Comparison of ENCODE assay signal across 2 cellular contexts in the genomic region with DNA sequence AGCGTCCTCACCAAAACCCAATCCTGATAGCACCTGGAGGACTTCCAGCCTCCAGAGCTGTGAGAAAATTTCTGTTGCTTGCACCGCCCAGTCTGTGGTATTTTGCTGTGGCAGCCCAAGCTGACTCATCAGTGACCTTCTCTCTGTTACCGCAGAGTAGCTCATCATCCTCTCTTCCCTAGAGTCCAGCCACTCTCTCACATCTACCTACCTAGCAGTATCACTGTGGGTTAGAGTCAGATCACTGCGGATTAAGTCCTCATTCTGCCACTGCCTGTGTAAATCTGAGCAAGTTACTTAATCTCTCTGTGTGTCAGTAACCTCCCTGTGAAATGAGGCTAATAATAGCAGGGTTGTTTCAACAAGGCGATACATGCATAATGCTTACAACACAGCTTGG.
TF ChIP-seq lines count a peak whose summit lies in the region.

No MANE protein-coding gene starts in this region.

TF ChIP-seq in SK-N-SH, 30 proteins besides CTCF, POLR2A, EP300 and RAD21:
- TF ChIP-seq, protein P1, sequence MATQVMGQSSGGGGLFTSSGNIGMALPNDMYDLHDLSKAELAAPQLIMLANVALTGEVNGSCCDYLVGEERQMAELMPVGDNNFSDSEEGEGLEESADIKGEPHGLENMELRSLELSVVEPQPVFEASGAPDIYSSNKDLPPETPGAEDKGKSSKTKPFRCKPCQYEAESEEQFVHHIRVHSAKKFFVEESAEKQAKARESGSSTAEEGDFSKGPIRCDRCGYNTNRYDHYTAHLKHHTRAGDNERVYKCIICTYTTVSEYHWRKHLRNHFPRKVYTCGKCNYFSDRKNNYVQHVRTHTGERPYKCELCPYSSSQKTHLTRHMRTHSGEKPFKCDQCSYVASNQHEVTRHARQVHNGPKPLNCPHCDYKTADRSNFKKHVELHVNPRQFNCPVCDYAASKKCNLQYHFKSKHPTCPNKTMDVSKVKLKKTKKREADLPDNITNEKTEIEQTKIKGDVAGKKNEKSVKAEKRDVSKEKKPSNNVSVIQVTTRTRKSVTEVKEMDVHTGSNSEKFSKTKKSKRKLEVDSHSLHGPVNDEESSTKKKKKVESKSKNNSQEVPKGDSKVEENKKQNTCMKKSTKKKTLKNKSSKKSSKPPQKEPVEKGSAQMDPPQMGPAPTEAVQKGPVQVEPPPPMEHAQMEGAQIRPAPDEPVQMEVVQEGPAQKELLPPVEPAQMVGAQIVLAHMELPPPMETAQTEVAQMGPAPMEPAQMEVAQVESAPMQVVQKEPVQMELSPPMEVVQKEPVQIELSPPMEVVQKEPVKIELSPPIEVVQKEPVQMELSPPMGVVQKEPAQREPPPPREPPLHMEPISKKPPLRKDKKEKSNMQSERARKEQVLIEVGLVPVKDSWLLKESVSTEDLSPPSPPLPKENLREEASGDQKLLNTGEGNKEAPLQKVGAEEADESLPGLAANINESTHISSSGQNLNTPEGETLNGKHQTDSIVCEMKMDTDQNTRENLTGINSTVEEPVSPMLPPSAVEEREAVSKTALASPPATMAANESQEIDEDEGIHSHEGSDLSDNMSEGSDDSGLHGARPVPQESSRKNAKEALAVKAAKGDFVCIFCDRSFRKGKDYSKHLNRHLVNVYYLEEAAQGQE (IDR thresholded peaks at IDR 0.05; ENCODE audit: low read depth, low read length) = no peak
- peak; percentile 46; the same call in 1 of the 2 replicates for TF ChIP-seq TCF12 (IDR thresholded peaks at IDR 0.05)
- peak; percentile 76 for TF ChIP-seq FOSL2 (IDR thresholded peaks at IDR 0.05; ENCODE audit: borderline replicate concordance, low read depth)
- peak; percentile 53 for TF ChIP-seq JUND (IDR thresholded peaks at IDR 0.05)

TF ChIP-seq in GM12878, 131 proteins besides CTCF, POLR2A, EP300 and RAD21 (continues in another document):
- TF ChIP-seq HDAC2 (IDR thresholded peaks at IDR 0.05) = no peak
- TF ChIP-seq MTA3 (IDR thresholded peaks at IDR 0.05; ENCODE audit: borderline replicate concordance, low read length) = no peak
- TF ChIP-seq, protein P2, sequence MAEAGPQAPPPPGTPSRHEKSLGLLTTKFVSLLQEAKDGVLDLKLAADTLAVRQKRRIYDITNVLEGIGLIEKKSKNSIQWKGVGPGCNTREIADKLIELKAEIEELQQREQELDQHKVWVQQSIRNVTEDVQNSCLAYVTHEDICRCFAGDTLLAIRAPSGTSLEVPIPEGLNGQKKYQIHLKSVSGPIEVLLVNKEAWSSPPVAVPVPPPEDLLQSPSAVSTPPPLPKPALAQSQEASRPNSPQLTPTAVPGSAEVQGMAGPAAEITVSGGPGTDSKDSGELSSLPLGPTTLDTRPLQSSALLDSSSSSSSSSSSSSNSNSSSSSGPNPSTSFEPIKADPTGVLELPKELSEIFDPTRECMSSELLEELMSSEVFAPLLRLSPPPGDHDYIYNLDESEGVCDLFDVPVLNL (IDR thresholded peaks at IDR 0.05; ENCODE audit: low read depth, low read length) = no peak
- TF ChIP-seq SMARCA5 (IDR thresholded peaks at IDR 0.05) = no peak
- TF ChIP-seq ZSCAN29 (IDR thresholded peaks at IDR 0.05) = no peak
- TF ChIP-seq CBFB (IDR thresholded peaks at IDR 0.05; ENCODE audit: low read depth) = peak; percentile 57; the same call in 1 of the 2 replicates
- peak; percentile 58; the same call in 1 of the 2 replicates for TF ChIP-seq CBX5 (IDR thresholded peaks at IDR 0.05; ENCODE audit: low read depth)
- no peak for TF ChIP-seq SUZ12 (IDR thresholded peaks at IDR 0.05; ENCODE audit: unreplicated experiment)
- no peak for TF ChIP-seq IRF4 (IDR thresholded peaks at IDR 0.05; ENCODE audit: low read depth, low read length)
- TF ChIP-seq, protein P3, sequence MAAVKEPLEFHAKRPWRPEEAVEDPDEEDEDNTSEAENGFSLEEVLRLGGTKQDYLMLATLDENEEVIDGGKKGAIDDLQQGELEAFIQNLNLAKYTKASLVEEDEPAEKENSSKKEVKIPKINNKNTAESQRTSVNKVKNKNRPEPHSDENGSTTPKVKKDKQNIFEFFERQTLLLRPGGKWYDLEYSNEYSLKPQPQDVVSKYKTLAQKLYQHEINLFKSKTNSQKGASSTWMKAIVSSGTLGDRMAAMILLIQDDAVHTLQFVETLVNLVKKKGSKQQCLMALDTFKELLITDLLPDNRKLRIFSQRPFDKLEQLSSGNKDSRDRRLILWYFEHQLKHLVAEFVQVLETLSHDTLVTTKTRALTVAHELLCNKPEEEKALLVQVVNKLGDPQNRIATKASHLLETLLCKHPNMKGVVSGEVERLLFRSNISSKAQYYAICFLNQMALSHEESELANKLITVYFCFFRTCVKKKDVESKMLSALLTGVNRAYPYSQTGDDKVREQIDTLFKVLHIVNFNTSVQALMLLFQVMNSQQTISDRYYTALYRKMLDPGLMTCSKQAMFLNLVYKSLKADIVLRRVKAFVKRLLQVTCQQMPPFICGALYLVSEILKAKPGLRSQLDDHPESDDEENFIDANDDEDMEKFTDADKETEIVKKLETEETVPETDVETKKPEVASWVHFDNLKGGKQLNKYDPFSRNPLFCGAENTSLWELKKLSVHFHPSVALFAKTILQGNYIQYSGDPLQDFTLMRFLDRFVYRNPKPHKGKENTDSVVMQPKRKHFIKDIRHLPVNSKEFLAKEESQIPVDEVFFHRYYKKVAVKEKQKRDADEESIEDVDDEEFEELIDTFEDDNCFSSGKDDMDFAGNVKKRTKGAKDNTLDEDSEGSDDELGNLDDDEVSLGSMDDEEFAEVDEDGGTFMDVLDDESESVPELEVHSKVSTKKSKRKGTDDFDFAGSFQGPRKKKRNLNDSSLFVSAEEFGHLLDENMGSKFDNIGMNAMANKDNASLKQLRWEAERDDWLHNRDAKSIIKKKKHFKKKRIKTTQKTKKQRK (IDR thresholded peaks at IDR 0.05; ENCODE audit: low read depth, low read length) = no peak
- no peak for TF ChIP-seq HCFC1 (IDR thresholded peaks at IDR 0.05; ENCODE audit: low read length)
- no peak for TF ChIP-seq RB1 (IDR thresholded peaks at IDR 0.05; ENCODE audit: borderline replicate concordance)
- TF ChIP-seq RELA (IDR thresholded peaks at IDR 0.05; ENCODE audit: borderline replicate concordance, partially characterized antibody) = no peak
- no peak for TF ChIP-seq POLR2AphosphoS2 (IDR thresholded peaks at IDR 0.05; ENCODE audit: low read depth, low read length)
- TF ChIP-seq, protein P4, sequence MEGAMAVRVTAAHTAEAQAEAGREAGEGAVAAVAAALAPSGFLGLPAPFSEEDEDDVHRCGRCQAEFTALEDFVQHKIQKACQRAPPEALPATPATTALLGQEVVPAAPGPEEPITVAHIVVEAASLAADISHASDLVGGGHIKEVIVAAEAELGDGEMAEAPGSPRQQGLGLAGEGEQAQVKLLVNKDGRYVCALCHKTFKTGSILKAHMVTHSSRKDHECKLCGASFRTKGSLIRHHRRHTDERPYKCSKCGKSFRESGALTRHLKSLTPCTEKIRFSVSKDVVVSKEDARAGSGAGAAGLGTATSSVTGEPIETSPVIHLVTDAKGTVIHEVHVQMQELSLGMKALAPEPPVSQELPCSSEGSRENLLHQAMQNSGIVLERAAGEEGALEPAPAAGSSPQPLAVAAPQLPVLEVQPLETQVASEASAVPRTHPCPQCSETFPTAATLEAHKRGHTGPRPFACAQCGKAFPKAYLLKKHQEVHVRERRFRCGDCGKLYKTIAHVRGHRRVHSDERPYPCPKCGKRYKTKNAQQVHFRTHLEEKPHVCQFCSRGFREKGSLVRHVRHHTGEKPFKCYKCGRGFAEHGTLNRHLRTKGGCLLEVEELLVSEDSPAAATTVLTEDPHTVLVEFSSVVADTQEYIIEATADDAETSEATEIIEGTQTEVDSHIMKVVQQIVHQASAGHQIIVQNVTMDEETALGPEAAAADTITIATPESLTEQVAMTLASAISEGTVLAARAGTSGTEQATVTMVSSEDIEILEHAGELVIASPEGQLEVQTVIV (IDR thresholded peaks at IDR 0.05; ENCODE audit: borderline replicate concordance, partially characterized antibody) = no peak
- TF ChIP-seq, protein P5, sequence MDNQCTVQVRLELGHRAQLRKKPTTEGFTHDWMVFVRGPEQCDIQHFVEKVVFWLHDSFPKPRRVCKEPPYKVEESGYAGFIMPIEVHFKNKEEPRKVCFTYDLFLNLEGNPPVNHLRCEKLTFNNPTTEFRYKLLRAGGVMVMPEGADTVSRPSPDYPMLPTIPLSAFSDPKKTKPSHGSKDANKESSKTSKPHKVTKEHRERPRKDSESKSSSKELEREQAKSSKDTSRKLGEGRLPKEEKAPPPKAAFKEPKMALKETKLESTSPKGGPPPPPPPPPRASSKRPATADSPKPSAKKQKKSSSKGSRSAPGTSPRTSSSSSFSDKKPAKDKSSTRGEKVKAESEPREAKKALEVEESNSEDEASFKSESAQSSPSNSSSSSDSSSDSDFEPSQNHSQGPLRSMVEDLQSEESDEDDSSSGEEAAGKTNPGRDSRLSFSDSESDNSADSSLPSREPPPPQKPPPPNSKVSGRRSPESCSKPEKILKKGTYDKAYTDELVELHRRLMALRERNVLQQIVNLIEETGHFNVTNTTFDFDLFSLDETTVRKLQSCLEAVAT (IDR thresholded peaks at IDR 0.05) = 0 out of 2 replicates have a peak, but pooled peaks have one; percentile 29
- TF ChIP-seq RBBP5 (conservative IDR thresholded peaks at IDR 0.05) = no peak
- no peak for TF ChIP-seq TBL1XR1 (IDR thresholded peaks at IDR 0.05; ENCODE audit: low read depth, low read length)
- no peak for TF ChIP-seq EGR1 (IDR thresholded peaks at IDR 0.05; ENCODE audit: borderline replicate concordance in 1 of 2, low read depth in 2 of 2, low read length in 2 of 2)
- no peak for TF ChIP-seq SUPT20H (IDR thresholded peaks at IDR 0.05; ENCODE audit: borderline replicate concordance, control insufficient read depth, low read depth, low read length)
- TF ChIP-seq SIN3A (IDR thresholded peaks at IDR 0.05; ENCODE audit: low read depth, low read length) = no peak
- TF ChIP-seq KLF5 (IDR thresholded peaks at IDR 0.05; ENCODE audit: partially characterized antibody) = no peak
- TF ChIP-seq, protein P6, sequence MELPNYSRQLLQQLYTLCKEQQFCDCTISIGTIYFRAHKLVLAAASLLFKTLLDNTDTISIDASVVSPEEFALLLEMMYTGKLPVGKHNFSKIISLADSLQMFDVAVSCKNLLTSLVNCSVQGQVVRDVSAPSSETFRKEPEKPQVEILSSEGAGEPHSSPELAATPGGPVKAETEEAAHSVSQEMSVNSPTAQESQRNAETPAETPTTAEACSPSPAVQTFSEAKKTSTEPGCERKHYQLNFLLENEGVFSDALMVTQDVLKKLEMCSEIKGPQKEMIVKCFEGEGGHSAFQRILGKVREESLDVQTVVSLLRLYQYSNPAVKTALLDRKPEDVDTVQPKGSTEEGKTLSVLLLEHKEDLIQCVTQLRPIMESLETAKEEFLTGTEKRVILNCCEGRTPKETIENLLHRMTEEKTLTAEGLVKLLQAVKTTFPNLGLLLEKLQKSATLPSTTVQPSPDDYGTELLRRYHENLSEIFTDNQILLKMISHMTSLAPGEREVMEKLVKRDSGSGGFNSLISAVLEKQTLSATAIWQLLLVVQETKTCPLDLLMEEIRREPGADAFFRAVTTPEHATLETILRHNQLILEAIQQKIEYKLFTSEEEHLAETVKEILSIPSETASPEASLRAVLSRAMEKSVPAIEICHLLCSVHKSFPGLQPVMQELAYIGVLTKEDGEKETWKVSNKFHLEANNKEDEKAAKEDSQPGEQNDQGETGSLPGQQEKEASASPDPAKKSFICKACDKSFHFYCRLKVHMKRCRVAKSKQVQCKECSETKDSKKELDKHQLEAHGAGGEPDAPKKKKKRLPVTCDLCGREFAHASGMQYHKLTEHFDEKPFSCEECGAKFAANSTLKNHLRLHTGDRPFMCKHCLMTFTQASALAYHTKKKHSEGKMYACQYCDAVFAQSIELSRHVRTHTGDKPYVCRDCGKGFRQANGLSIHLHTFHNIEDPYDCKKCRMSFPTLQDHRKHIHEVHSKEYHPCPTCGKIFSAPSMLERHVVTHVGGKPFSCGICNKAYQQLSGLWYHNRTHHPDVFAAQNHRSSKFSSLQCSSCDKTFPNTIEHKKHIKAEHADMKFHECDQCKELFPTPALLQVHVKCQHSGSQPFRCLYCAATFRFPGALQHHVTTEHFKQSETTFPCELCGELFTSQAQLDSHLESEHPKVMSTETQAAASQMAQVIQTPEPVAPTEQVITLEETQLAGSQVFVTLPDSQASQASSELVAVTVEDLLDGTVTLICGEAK (IDR thresholded peaks at IDR 0.05; ENCODE audit: borderline replicate concordance) = no peak
- TF ChIP-seq, protein P7, sequence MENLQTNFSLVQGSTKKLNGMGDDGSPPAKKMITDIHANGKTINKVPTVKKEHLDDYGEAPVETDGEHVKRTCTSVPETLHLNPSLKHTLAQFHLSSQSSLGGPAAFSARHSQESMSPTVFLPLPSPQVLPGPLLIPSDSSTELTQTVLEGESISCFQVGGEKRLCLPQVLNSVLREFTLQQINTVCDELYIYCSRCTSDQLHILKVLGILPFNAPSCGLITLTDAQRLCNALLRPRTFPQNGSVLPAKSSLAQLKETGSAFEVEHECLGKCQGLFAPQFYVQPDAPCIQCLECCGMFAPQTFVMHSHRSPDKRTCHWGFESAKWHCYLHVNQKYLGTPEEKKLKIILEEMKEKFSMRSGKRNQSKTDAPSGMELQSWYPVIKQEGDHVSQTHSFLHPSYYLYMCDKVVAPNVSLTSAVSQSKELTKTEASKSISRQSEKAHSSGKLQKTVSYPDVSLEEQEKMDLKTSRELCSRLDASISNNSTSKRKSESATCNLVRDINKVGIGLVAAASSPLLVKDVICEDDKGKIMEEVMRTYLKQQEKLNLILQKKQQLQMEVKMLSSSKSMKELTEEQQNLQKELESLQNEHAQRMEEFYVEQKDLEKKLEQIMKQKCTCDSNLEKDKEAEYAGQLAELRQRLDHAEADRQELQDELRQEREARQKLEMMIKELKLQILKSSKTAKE (IDR thresholded peaks at IDR 0.05; ENCODE audit: low read depth, poor library complexity, severe bottlenecking) = no peak
- no peak for TF ChIP-seq GATAD2B (conservative IDR thresholded peaks at IDR 0.05; ENCODE audit: low read depth)
- TF ChIP-seq MEF2B (IDR thresholded peaks at IDR 0.05; ENCODE audit: partially characterized antibody, poor library complexity, severe bottlenecking) = peak; percentile 32
- TF ChIP-seq RCOR1 (conservative IDR thresholded peaks at IDR 0.05; ENCODE audit: low read depth, low read length) = 0 out of 2 replicates have a peak, but pooled peaks have one; percentile 38
